8 cellular contexts compared by ENCODE assay signal in genomic region chr2:10493636-10494281, GRCh38. TPM values are rescaled to one million over a fixed set of nuclear protein-coding genes. Genes with fewer than 3 reads are reported as not detected.
DNase-seq lines count a peak whose midpoint lies in the region; ATAC-seq and TF ChIP-seq lines count a peak whose summit lies in the region.

No MANE protein-coding gene starts in this region.

- TF ChIP-seq CTCF in AG10803 (conservative IDR thresholded peaks at IDR 0.05; ENCODE audit: low read length) (no peak), choroid plexus epithelial cell (conservative IDR thresholded peaks at IDR 0.05; ENCODE audit: low read depth, low read length) (no peak)

- ATAC-seq in GM19463 (IDR thresholded peaks at IDR 0.05; ENCODE audit: unreplicated experiment): peak; percentile 100
- no peak for ATAC-seq in GM18519 (IDR thresholded peaks at IDR 0.05; ENCODE audit: low FRiP score, unreplicated experiment)

- DNase-seq in AG10803 (ENCODE audit: low read depth): peak; percentile 49
- DNase-seq in HT-29 (ENCODE audit: low spot score): peak; percentile 72
- peak; percentile 55 to 58 for DNase-seq in activated CD4-positive, alpha-beta T cell treated with anti-CD3 and anti-CD28 coated beads for 24 hours (ENCODE audit: low read depth in 2 of 2)
- DNase-seq in choroid plexus epithelial cell (ENCODE audit: low read depth): peak; percentile 86
- DNase-seq in stimulated activated CD4-positive, alpha-beta T cell treated with anti-CD3 and anti-CD28 coated beads, Interleukin-12 subunit alpha, Interleukin-12 subunit beta, amount 100 ng/mL, for 48 hours (ENCODE audit: low read depth in 2 of 3, low spot score in 1 of 3): peak; percentile 59 to 75 (median 72)
- no peak for DNase-seq in foreskin melanocyte

- no peak overlapping the region for H3K4me3 ChIP-seq in AG10803 (ENCODE audit: low read length)
- no peak overlapping the region for H3K4me3 ChIP-seq in choroid plexus epithelial cell (ENCODE audit: low read depth, low read length)

RNA-seq across cellular contexts. Expression of gene ODC1, which starts 45.6 kb away (rescaled TPM):
- 323 and 427 TPM in 2 replicates for total RNA-seq in HT-29 (2014; rRNA removed; shearing (Covaris generic))
